ENCODE assay signal across 1 cellular context in the genomic region with DNA sequence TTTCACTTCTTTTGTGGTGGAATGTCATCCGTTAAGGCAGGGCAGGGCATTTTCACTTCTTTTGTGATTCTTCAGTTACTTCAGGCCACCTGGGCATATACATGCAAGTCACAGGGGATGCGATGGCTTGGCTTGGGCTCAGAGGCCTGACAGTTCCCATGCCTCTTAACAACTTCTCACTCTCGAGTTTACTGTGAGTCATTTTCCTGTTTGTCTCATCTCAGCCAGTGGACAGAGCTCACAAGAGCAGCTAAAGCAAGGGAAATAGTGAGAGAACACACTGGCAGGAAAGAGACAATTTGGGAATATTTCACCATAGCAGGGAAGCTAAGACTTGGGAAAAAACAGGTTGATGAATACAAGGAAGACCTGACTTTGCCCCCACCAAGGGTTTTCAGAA.
TF ChIP-seq lines count a peak whose summit lies in the region.

No MANE protein-coding gene starts in this region.

TF ChIP-seq in GM23338, 12 proteins besides CTCF, POLR2A, EP300 and RAD21 (continued from another document):
- TF ChIP-seq, protein P1, sequence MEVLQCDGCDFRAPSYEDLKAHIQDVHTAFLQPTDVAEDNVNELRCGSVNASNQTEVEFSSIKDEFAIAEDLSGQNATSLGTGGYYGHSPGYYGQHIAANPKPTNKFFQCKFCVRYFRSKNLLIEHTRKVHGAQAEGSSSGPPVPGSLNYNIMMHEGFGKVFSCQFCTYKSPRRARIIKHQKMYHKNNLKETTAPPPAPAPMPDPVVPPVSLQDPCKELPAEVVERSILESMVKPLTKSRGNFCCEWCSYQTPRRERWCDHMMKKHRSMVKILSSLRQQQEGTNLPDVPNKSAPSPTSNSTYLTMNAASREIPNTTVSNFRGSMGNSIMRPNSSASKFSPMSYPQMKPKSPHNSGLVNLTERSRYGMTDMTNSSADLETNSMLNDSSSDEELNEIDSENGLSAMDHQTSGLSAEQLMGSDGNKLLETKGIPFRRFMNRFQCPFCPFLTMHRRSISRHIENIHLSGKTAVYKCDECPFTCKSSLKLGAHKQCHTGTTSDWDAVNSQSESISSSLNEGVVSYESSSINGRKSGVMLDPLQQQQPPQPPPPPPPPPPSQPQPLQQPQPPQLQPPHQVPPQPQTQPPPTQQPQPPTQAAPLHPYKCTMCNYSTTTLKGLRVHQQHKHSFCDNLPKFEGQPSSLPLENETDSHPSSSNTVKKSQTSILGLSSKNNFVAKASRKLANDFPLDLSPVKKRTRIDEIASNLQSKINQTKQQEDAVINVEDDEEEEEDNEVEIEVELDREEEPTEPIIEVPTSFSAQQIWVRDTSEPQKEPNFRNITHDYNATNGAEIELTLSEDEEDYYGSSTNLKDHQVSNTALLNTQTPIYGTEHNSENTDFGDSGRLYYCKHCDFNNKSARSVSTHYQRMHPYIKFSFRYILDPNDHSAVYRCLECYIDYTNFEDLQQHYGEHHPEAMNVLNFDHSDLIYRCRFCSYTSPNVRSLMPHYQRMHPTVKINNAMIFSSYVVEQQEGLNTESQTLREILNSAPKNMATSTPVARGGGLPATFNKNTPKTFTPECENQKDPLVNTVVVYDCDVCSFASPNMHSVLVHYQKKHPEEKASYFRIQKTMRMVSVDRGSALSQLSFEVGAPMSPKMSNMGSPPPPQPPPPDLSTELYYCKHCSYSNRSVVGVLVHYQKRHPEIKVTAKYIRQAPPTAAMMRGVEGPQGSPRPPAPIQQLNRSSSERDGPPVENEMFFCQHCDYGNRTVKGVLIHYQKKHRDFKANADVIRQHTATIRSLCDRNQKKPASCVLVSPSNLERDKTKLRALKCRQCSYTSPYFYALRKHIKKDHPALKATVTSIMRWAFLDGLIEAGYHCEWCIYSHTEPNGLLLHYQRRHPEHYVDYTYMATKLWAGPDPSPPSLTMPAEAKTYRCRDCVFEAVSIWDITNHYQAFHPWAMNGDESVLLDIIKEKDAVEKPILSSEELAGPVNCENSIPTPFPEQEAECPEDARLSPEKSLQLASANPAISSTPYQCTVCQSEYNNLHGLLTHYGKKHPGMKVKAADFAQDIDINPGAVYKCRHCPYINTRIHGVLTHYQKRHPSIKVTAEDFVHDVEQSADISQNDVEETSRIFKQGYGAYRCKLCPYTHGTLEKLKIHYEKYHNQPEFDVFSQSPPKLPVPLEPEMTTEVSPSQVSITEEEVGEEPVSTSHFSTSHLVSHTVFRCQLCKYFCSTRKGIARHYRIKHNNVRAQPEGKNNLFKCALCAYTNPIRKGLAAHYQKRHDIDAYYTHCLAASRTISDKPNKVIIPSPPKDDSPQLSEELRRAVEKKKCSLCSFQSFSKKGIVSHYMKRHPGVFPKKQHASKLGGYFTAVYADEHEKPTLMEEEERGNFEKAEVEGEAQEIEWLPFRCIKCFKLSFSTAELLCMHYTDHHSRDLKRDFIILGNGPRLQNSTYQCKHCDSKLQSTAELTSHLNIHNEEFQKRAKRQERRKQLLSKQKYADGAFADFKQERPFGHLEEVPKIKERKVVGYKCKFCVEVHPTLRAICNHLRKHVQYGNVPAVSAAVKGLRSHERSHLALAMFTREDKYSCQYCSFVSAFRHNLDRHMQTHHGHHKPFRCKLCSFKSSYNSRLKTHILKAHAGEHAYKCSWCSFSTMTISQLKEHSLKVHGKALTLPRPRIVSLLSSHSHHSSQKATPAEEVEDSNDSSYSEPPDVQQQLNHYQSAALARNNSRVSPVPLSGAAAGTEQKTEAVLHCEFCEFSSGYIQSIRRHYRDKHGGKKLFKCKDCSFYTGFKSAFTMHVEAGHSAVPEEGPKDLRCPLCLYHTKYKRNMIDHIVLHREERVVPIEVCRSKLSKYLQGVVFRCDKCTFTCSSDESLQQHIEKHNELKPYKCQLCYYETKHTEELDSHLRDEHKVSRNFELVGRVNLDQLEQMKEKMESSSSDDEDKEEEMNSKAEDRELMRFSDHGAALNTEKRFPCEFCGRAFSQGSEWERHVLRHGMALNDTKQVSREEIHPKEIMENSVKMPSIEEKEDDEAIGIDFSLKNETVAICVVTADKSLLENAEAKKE (CRISPR knock-in tag; IDR thresholded peaks at IDR 0.05): no peak
- TF ChIP-seq, protein P2, sequence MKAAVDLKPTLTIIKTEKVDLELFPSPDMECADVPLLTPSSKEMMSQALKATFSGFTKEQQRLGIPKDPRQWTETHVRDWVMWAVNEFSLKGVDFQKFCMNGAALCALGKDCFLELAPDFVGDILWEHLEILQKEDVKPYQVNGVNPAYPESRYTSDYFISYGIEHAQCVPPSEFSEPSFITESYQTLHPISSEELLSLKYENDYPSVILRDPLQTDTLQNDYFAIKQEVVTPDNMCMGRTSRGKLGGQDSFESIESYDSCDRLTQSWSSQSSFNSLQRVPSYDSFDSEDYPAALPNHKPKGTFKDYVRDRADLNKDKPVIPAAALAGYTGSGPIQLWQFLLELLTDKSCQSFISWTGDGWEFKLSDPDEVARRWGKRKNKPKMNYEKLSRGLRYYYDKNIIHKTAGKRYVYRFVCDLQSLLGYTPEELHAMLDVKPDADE (IDR thresholded peaks at IDR 0.05): no peak
- TF ChIP-seq CREB1 (CRISPR knock-in tag; IDR thresholded peaks at IDR 0.05; ENCODE audit: low read depth) (no peak), EZH2 (IDR thresholded peaks at IDR 0.05; ENCODE audit: low read depth, unreplicated experiment) (no peak), STAT1 (IDR thresholded peaks at IDR 0.05; ENCODE audit: unreplicated experiment) (no peak), NANOG (IDR thresholded peaks at IDR 0.05; ENCODE audit: borderline replicate concordance) (no peak), EZH2phosphoT487 (IDR thresholded peaks at IDR 0.05; ENCODE audit: unreplicated experiment) (no peak), ZNF331 (CRISPR knock-in tag; IDR thresholded peaks at IDR 0.05; ENCODE audit: low read depth) (no peak)
- TF ChIP-seq, protein P3, sequence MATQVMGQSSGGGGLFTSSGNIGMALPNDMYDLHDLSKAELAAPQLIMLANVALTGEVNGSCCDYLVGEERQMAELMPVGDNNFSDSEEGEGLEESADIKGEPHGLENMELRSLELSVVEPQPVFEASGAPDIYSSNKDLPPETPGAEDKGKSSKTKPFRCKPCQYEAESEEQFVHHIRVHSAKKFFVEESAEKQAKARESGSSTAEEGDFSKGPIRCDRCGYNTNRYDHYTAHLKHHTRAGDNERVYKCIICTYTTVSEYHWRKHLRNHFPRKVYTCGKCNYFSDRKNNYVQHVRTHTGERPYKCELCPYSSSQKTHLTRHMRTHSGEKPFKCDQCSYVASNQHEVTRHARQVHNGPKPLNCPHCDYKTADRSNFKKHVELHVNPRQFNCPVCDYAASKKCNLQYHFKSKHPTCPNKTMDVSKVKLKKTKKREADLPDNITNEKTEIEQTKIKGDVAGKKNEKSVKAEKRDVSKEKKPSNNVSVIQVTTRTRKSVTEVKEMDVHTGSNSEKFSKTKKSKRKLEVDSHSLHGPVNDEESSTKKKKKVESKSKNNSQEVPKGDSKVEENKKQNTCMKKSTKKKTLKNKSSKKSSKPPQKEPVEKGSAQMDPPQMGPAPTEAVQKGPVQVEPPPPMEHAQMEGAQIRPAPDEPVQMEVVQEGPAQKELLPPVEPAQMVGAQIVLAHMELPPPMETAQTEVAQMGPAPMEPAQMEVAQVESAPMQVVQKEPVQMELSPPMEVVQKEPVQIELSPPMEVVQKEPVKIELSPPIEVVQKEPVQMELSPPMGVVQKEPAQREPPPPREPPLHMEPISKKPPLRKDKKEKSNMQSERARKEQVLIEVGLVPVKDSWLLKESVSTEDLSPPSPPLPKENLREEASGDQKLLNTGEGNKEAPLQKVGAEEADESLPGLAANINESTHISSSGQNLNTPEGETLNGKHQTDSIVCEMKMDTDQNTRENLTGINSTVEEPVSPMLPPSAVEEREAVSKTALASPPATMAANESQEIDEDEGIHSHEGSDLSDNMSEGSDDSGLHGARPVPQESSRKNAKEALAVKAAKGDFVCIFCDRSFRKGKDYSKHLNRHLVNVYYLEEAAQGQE (IDR thresholded peaks at IDR 0.05; ENCODE audit: unreplicated experiment): no peak
